In the genomic region with DNA sequence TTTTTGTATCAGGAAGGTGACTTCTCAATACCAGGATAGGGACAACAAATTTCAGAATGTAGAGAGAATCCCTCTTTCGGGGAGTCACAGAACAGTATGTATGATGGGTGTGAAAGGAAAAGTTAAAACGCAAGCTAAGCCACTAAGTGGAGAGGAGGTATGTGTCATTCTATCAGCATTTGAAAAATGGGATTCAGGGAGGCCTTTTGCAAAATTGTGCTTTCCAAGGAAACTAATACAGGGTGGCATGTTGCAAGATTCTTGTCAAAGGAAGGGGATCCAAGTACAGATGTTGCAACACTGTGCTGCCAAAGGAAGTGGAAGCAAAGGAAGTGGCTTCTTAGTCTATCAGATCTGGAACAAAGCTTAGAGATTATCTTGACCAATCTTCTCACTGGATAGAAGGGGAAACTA, we compare ENCODE assay signal across 8 cellular contexts. TPM values are rescaled to one million over a fixed set of nuclear protein-coding genes. Genes with fewer than 3 reads are reported as not detected.
DNase-seq lines count a peak whose midpoint lies in the region; ATAC-seq, FAIRE-seq and TF ChIP-seq lines count a peak whose summit lies in the region.

No MANE protein-coding gene starts in this region.

- H3K9ac ChIP-seq in MM.1S (ENCODE audit: low read length) (peak overlapping the region; percentile 64), K562 (ENCODE audit: insufficient read depth in 1 of 2, low read depth in 2 of 2, low read length in 2 of 2) (no peak overlapping the region)

- H3K4me2 ChIP-seq in MM.1S (ENCODE audit: low read depth, low read length) (peak overlapping the region; percentile 86), K562 (ENCODE audit: insufficient read depth, low read length) (no peak overlapping the region)

- H3K36me3 ChIP-seq in ACC112 (ENCODE audit: insufficient read depth, low read length) (no peaks in the 10 kb centered on the region), MM.1S (replicated peaks; ENCODE audit: insufficient read depth, low read length) (no peaks in the 10 kb centered on the region), K562 (ENCODE audit: control insufficient read depth, insufficient read depth, low read length) (no peaks in the 10 kb centered on the region)

- H3K27ac ChIP-seq in ACC112 (ENCODE audit: low read depth, low read length), result peak overlapping the region; percentile 99
- H3K27ac ChIP-seq in MM.1S (ENCODE audit: low read length), result peak overlapping the region; percentile 85
- no peak overlapping the region for H3K27ac ChIP-seq in K562 (ENCODE audit: extremely low read depth, low read depth, low read length)

- peak overlapping the region; percentile 89 for H3K27ac Mint-ChIP-seq in memory B cell

- H2AFZ ChIP-seq in ACC112 (ENCODE audit: low read length, unreplicated experiment) (no peak overlapping the region), MM.1S (ENCODE audit: low read length) (no peak overlapping the region), K562 (ENCODE audit: low read depth, low read length) (no peak overlapping the region)

- POLR2A ChIA-PET in K562 (lab: Yijun Ruan, JAX), result interaction anchor here (0.6 kb wide), 1 partner anchor 1514 kb away, joined by 3 read pairs; no protein-coding TSS in a partner anchor

- no peaks in the 10 kb centered on the region for H3K27me3 Mint-ChIP-seq in memory B cell

- H3K79me2 ChIP-seq in ACC112 (ENCODE audit: control insufficient read depth, insufficient read depth, low read length, unreplicated experiment), result no peaks in the 10 kb centered on the region
- no peaks in the 10 kb centered on the region for H3K79me2 ChIP-seq in MM.1S (ENCODE audit: low read length)
- H3K79me2 ChIP-seq in K562 (ENCODE audit: control insufficient read depth, insufficient read depth, low read length), result no peaks in the 10 kb centered on the region

- FAIRE-seq in K562 (lab: Jason Lieb, UNC), result no peak

- in situ Hi-C loops in K562 (cut with MboI), result no loop called here

- TF ChIP-seq CTCF in MM.1S (IDR thresholded peaks at IDR 0.05; ENCODE audit: low read length) (peak; percentile 33), K562 (IDR thresholded peaks at IDR 0.05 in 2 of 3, conservative IDR thresholded peaks at IDR 0.05 in 1 of 3; ENCODE audit: insufficient read depth in 2 of 3, low read depth in 1 of 3, low read length in 3 of 3) (no peak)

- H3K9me2 ChIP-seq in MM.1S (replicated peaks; ENCODE audit: insufficient read depth, low read length), result no peaks in the 10 kb centered on the region

- TF ChIP-seq EP300 in K562 (IDR thresholded peaks at IDR 0.05; ENCODE audit: low read length), result no peak

- H3K9me3 Mint-ChIP-seq in memory B cell, result no peaks in the 10 kb centered on the region

- H3K36me3 Mint-ChIP-seq in memory B cell, result no peaks in the 10 kb centered on the region

- DNase-seq in MM.1S, result peak; percentile 34
- no peak for DNase-seq in K562 (ENCODE audit: extremely low read depth in 1 of 4, low spot score in 3 of 4)
- no peak for DNase-seq in memory B cell (ENCODE audit: low spot score in 2 of 2)
- DNase-seq in stimulated activated CD4-positive, alpha-beta T cell treated with anti-CD3 and anti-CD28 coated beads, Interleukin-4, amount 100 ng/mL, for 24 hours, result no peak
- no peak for DNase-seq in NCI-H1417 treated with DMSO at 0.1 percent for 48 hours (lab: John Stamatoyannopoulos, UW)
- no peak for DNase-seq in DMS53 (lab: John Stamatoyannopoulos, UW)

- TF ChIP-seq POLR2A in K562 (conservative IDR thresholded peaks at IDR 0.05), result no peak

- H3K9me1 ChIP-seq in K562 (ENCODE audit: control insufficient read depth, insufficient read depth, low read length), result no peaks in the 10 kb centered on the region

- peaks cover 40% of the 10 kb centered on the region for H3K4me1 ChIP-seq in ACC112 (ENCODE audit: control insufficient read depth, insufficient read depth, low read length, unreplicated experiment)
- H3K4me1 ChIP-seq in MM.1S (ENCODE audit: low read length), result peaks cover 42% of the 10 kb centered on the region
- peaks cover 14 to 39% of the 10 kb centered on the region in 2 experiments for H3K4me1 ChIP-seq in K562 (replicated peaks in 1 of 2; ENCODE audit: control insufficient read depth in 2 of 2, insufficient read depth in 2 of 2, low read length in 2 of 2)

- peaks cover 41% of the 10 kb centered on the region for H3F3A ChIP-seq in MM.1S (ENCODE audit: insufficient read depth, low read length)

- no TSS peak for BruUV-seq in K562 (replicated peaks; lab: Mats Ljungman, UMichigan)

- ATAC-seq in GM19328 (IDR thresholded peaks at IDR 0.05; ENCODE audit: unreplicated experiment), result peak; percentile 7
- ATAC-seq in K562, result no peak
- peak; percentile 8 for ATAC-seq in memory B cell (ENCODE audit: low read depth)

- H3K4me1 Mint-ChIP-seq in memory B cell, result peaks cover 35% of the 10 kb centered on the region

- no peak; a peak in 1 of 4 replicates for TF ChIP-seq RAD21 in K562 (CRISPR knock-in tag; conservative IDR thresholded peaks at IDR 0.05 in 1 of 2, IDR thresholded peaks at IDR 0.05 in 1 of 2)

- H3K9me3 ChIP-seq in MM.1S (replicated peaks; ENCODE audit: insufficient read depth, low read length), result no peaks in the 10 kb centered on the region
- no peaks in the 10 kb centered on the region for H3K9me3 ChIP-seq in K562 (replicated peaks; ENCODE audit: control insufficient read depth, insufficient read depth, low read depth, low read length)

- CTCF ChIA-PET in K562 (lab: Yijun Ruan, JAX; ENCODE audit: low intra/inter-chr PET ratio), result no interaction called here

- H3K27me3 ChIP-seq in ACC112 (ENCODE audit: insufficient read depth, low read length) (no peaks in the 10 kb centered on the region), MM.1S (replicated peaks; ENCODE audit: insufficient read depth, low read length) (no peaks in the 10 kb centered on the region), K562 (ENCODE audit: control insufficient read depth in 2 of 2, insufficient read depth in 2 of 2, low read length in 2 of 2) (no peaks in the 10 kb centered on the region; a peak in 1 of 5 replicates)

- peak overlapping the region; percentile 40 for H3K4me3 Mint-ChIP-seq in memory B cell

- 54% methylated on average over 2 of the region's 2 CpGs for WGBS in K562 (ENCODE audit: insufficient coverage, low coverage, missing lambda C conversion rate)

- 0 out of 2 replicates have a peak overlapping the region, but pooled peaks have one; percentile 7 for H3K4me3 ChIP-seq in ACC112 (ENCODE audit: low read depth, low read length)
- H3K4me3 ChIP-seq in MM.1S (ENCODE audit: low read length), result peak overlapping the region; percentile 35
- no peak overlapping the region for H3K4me3 ChIP-seq in K562

- intact Hi-C loops in K562 (cut with micrococcal nuclease), result no loop called here

- no peaks in the 10 kb centered on the region for H4K20me1 ChIP-seq in MM.1S (ENCODE audit: insufficient read depth, low read length)
- no peaks in the 10 kb centered on the region for H4K20me1 ChIP-seq in K562 (replicated peaks; ENCODE audit: control insufficient read depth, insufficient read depth, low read length)

TF ChIP-seq in K562, 482 proteins besides CTCF, POLR2A, EP300 and RAD21 (continues in another document):
- TF ChIP-seq, protein P1, sequence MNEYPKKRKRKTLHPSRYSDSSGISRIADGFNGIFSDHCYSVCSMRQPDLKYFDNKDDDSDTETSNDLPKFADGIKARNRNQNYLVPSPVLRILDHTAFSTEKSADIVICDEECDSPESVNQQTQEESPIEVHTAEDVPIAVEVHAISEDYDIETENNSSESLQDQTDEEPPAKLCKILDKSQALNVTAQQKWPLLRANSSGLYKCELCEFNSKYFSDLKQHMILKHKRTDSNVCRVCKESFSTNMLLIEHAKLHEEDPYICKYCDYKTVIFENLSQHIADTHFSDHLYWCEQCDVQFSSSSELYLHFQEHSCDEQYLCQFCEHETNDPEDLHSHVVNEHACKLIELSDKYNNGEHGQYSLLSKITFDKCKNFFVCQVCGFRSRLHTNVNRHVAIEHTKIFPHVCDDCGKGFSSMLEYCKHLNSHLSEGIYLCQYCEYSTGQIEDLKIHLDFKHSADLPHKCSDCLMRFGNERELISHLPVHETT (CRISPR knock-in tag; conservative IDR thresholded peaks at IDR 0.05 in 1 of 2, IDR thresholded peaks at IDR 0.05 in 1 of 2), result 0 out of 4 replicates have a peak, but pooled peaks of 1 of the 2 experiments have one; percentile 34
- TF ChIP-seq ZNF79 (CRISPR knock-in tag; IDR thresholded peaks at IDR 0.05; ENCODE audit: low read depth) (0 out of 2 replicates have a peak, but pooled peaks have one; percentile 23), CEBPG (CRISPR knock-in tag; IDR thresholded peaks at IDR 0.05) (no peak), CEBPG (tag; conservative IDR thresholded peaks at IDR 0.05 in 1 of 2, IDR thresholded peaks at IDR 0.05 in 1 of 2) (peak; percentile 87 to 96), ELF2 (CRISPR knock-in tag; IDR thresholded peaks at IDR 0.05) (peak; percentile 12; the same call in 1 of the 2 replicates), BDP1 (IDR thresholded peaks at IDR 0.05; ENCODE audit: insufficient read depth, insufficient read length) (no peak), HMG20B (CRISPR knock-in tag; IDR thresholded peaks at IDR 0.05) (no peak), CEBPB (tag; IDR thresholded peaks at IDR 0.05) (peak; percentile 92), GABPA (tag; conservative IDR thresholded peaks at IDR 0.05; ENCODE audit: low read depth) (peak; percentile 65)
- TF ChIP-seq, protein P2, sequence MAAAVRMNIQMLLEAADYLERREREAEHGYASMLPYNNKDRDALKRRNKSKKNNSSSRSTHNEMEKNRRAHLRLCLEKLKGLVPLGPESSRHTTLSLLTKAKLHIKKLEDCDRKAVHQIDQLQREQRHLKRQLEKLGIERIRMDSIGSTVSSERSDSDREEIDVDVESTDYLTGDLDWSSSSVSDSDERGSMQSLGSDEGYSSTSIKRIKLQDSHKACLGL (CRISPR knock-in tag; IDR thresholded peaks at IDR 0.05; ENCODE audit: borderline replicate concordance, poor library complexity, severe bottlenecking), result no peak

RNA-seq across cellular contexts. Expression of a gene that starts 12.6 kb away (rescaled TPM):
- 107 and 139 TPM in 2 replicates for total RNA-seq in K562 (2011; cell fraction: chromatin; rRNA removed; ENCODE audit: low replicate concordance)
- total RNA-seq in K562 (2011; cell fraction: nucleolus; rRNA removed), result 57.9 and 62.4 TPM in 2 replicates
- 79.0 and 111 TPM in 2 replicates for total RNA-seq in K562 (2011; cell fraction: nucleoplasm; rRNA removed)
- total RNA-seq in K562 (2014; rRNA removed), result 40.5 and 41.2 TPM in 2 replicates
- total RNA-seq in K562 (2014; rRNA removed; fragmentation: Illumina TruSeq; extraction: Trizol), result 13.9 and 18.4 TPM in 2 replicates
- 24.1 and 24.5 TPM in 2 replicates for total RNA-seq in K562 (2015; rRNA removed; fragmentation: Illumina TruSeq; extraction: Trizol)
- 41.0 and 42.6 TPM in 2 replicates for total RNA-seq in K562 (2021)
- polyA plus RNA-seq in K562 (2011; rRNA removed), result 26.9 and 35.4 TPM in 2 replicates
- 23.2 and 26.3 TPM in 2 replicates for polyA plus RNA-seq in K562 (2011; cell fraction: cytosol; rRNA removed)
- 43.5 and 44.0 TPM in 2 replicates for polyA plus RNA-seq in K562 (2011; cell fraction: nucleus; rRNA removed)
- polyA plus RNA-seq in K562 (2012), result 37.0 and 57.9 TPM in 2 replicates
- polyA plus RNA-seq in K562 (2014; fragmentation: Illumina TruSeq; extraction: Trizol), result 25.3 and 26.4 TPM in 2 replicates
- under 1 TPM; 0.46 to 0.99 TPM for polyA plus RNA-seq in K562 (2014; fragmentation: Nextera tagmentation; extraction: Ambion mirVana)
- polyA plus RNA-seq in K562 (2014; rRNA removed), result 24.6 and 33.5 TPM in 2 replicates
- polyA minus RNA-seq in K562 (2011; rRNA and poly(A)+ RNA removed), result 50.2 and 55.3 TPM in 2 replicates
- polyA minus RNA-seq in K562 (2011; cell fraction: cytosol; rRNA and poly(A)+ RNA removed), result 31.5 and 54.0 TPM in 2 replicates
- polyA minus RNA-seq in K562 (2011; cell fraction: nucleus; rRNA and poly(A)+ RNA removed), result 33.0 and 56.4 TPM in 2 replicates
